17 cellular contexts compared by ENCODE assay signal in genomic region chr18:25786778-25787177, GRCh38.
DNase-seq lines count a peak whose midpoint lies in the region; ATAC-seq and TF ChIP-seq lines count a peak whose summit lies in the region.
"Had no signal": no experiment of that assay in that cellular context is flagged by ENCODE, and none has a peak within 500 bp of the region (broad histone marks: within the 10 kb centered on the region; RNA-seq: fewer than 3 reads in every experiment).

No MANE protein-coding gene starts in this region.

- POLR2A ChIA-PET in MCF 10A (lab: Yijun Ruan, JAX) = no interaction called here

- TF ChIP-seq CTCF in MCF 10A (IDR thresholded peaks at IDR 0.05; ENCODE audit: unreplicated experiment) (no peak), breast epithelium (IDR thresholded peaks at IDR 0.05) (no peak), astrocyte of the cerebellum (IDR thresholded peaks at IDR 0.05; ENCODE audit: low read depth, low read length, missing control alignments) (no peak)

- H3K4me3 Mint-ChIP-seq in MCF 10A (ENCODE audit: unreplicated experiment) = no peak overlapping the region
- H3K4me3 Mint-ChIP-seq in activated naive CD4-positive, alpha-beta T cell treated with anti-CD3 and anti-CD28 coated beads for 36 hours = no peak overlapping the region
- H3K4me3 Mint-ChIP-seq: activated CD4-positive, alpha-beta memory T cell treated with anti-CD3 and anti-CD28 coated beads, Interleukin-2, amount 10 ng/mL, durations not matched to agents 7 days and 5 days; T-helper 2 cell treated with Interferon-gamma antibody and Interleukin-4, amounts not matched to agents 5 μg/mL and 100 μg/mL, for 36 hours had no signal

- peak; percentile 44 for DNase-seq in MCF 10A (ENCODE audit: unreplicated experiment)
- DNase-seq in breast epithelium (ENCODE audit: low spot score in 2 of 2) = no peak
- DNase-seq in astrocyte of the cerebellum (ENCODE audit: low read depth) = peak; percentile 79
- DNase-seq in hepatic stellate cell (ENCODE audit: low spot score) = peak; percentile 14
- no peak for DNase-seq in GM19240 (ENCODE audit: insufficient read length, low spot score)
- DNase-seq in HuH-7 (ENCODE audit: low spot score) = no peak
- no peak for DNase-seq in activated naive CD4-positive, alpha-beta T cell treated with anti-CD3 and anti-CD28 coated beads, Interleukin-2, amount 50 U/mL, for 72 hours (ENCODE audit: low spot score in 2 of 2)
- DNase-seq in activated naive CD4-positive, alpha-beta T cell treated with anti-CD3 and anti-CD28 coated beads for 36 hours = no peak
- DNase-seq: activated CD4-positive, alpha-beta memory T cell treated with anti-CD3 and anti-CD28 coated beads, Interleukin-2, amount 10 ng/mL, durations not matched to agents 7 days and 5 days; cortex of kidney; MV-4-11; NCI-H2227 treated with DMSO at 0.1 percent for 48 hours; small intestine had no signal

- H3K9me3 Mint-ChIP-seq in MCF 10A (ENCODE audit: unreplicated experiment) = no peaks in the 10 kb centered on the region
- peaks cover 4% of the 10 kb centered on the region in 2 donors for H3K9me3 Mint-ChIP-seq in activated naive CD4-positive, alpha-beta T cell treated with anti-CD3 and anti-CD28 coated beads, Interleukin-2, amount 50 U/mL, for 72 hours
- peaks cover 1% of the 10 kb centered on the region for H3K9me3 Mint-ChIP-seq in activated naive CD4-positive, alpha-beta T cell treated with anti-CD3 and anti-CD28 coated beads for 36 hours
- H3K9me3 Mint-ChIP-seq: activated CD4-positive, alpha-beta memory T cell treated with anti-CD3 and anti-CD28 coated beads, Interleukin-2, amount 10 ng/mL, durations not matched to agents 7 days and 5 days; T-helper 2 cell treated with Interferon-gamma antibody and Interleukin-4, amounts not matched to agents 5 μg/mL and 100 μg/mL, for 36 hours had no signal

- H3K4me3 ChIP-seq in breast epithelium (no peak overlapping the region), astrocyte of the cerebellum (ENCODE audit: low read depth, low read length) (no peak overlapping the region)
- H3K4me3 ChIP-seq: gastroesophageal sphincter, tibial nerve had no signal

- no peaks in the 10 kb centered on the region for H3K36me3 Mint-ChIP-seq in MCF 10A (ENCODE audit: insufficient read depth, unreplicated experiment)
- H3K36me3 Mint-ChIP-seq in activated naive CD4-positive, alpha-beta T cell treated with anti-CD3 and anti-CD28 coated beads, Interleukin-2, amount 50 U/mL, for 72 hours = no peaks in the 10 kb centered on the region
- no peaks in the 10 kb centered on the region for H3K36me3 Mint-ChIP-seq in activated naive CD4-positive, alpha-beta T cell treated with anti-CD3 and anti-CD28 coated beads for 36 hours (ENCODE audit: low read depth)

- H3K27me3 Mint-ChIP-seq in MCF 10A (ENCODE audit: insufficient read depth, unreplicated experiment) = no peaks in the 10 kb centered on the region
- H3K27me3 Mint-ChIP-seq in activated naive CD4-positive, alpha-beta T cell treated with anti-CD3 and anti-CD28 coated beads for 36 hours (ENCODE audit: low read depth) = no peaks in the 10 kb centered on the region
- H3K27me3 Mint-ChIP-seq: activated CD4-positive, alpha-beta memory T cell treated with anti-CD3 and anti-CD28 coated beads, Interleukin-2, amount 10 ng/mL, durations not matched to agents 7 days and 5 days had no signal

- H3K4me1 Mint-ChIP-seq in MCF 10A (ENCODE audit: insufficient read depth, unreplicated experiment) = peaks cover 10% of the 10 kb centered on the region
- H3K4me1 Mint-ChIP-seq in activated naive CD4-positive, alpha-beta T cell treated with anti-CD3 and anti-CD28 coated beads for 36 hours (ENCODE audit: low read depth) = no peaks in the 10 kb centered on the region
- H3K4me1 Mint-ChIP-seq: activated CD4-positive, alpha-beta memory T cell treated with anti-CD3 and anti-CD28 coated beads, Interleukin-2, amount 10 ng/mL, durations not matched to agents 7 days and 5 days had no signal

- H3K27ac Mint-ChIP-seq in MCF 10A (ENCODE audit: low read depth, unreplicated experiment) = no peak overlapping the region
- H3K27ac Mint-ChIP-seq in activated naive CD4-positive, alpha-beta T cell treated with anti-CD3 and anti-CD28 coated beads, Interleukin-2, amount 50 U/mL, for 72 hours = no peak overlapping the region
- H3K27ac Mint-ChIP-seq in activated naive CD4-positive, alpha-beta T cell treated with anti-CD3 and anti-CD28 coated beads for 36 hours = no peak overlapping the region
- H3K27ac Mint-ChIP-seq: activated CD4-positive, alpha-beta memory T cell treated with anti-CD3 and anti-CD28 coated beads, Interleukin-2, amount 10 ng/mL, durations not matched to agents 7 days and 5 days; T-helper 2 cell treated with Interferon-gamma antibody and Interleukin-4, amounts not matched to agents 5 μg/mL and 100 μg/mL, for 36 hours had no signal

- no peak for TF ChIP-seq POLR2A in breast epithelium (IDR thresholded peaks at IDR 0.05)

- H3K36me3 ChIP-seq in breast epithelium = no peaks in the 10 kb centered on the region
- H3K36me3 ChIP-seq: gastroesophageal sphincter, tibial nerve had no signal

- H3K9me3 ChIP-seq in breast epithelium = no peaks in the 10 kb centered on the region
- H3K9me3 ChIP-seq: gastroesophageal sphincter, tibial nerve had no signal

- no TSS peak for BruUV-seq in MCF 10A (replicated peaks; lab: Mats Ljungman, UMichigan)

- H3K27me3 ChIP-seq in breast epithelium = no peaks in the 10 kb centered on the region
- H3K27me3 ChIP-seq: gastroesophageal sphincter, tibial nerve had no signal

- in situ Hi-C loops in astrocyte of the cerebellum (cut with HindIII; ENCODE audit: low sequenced_read_pairs) = no loop called here

- H3K4me1 ChIP-seq in breast epithelium = no peaks in the 10 kb centered on the region
- H3K4me1 ChIP-seq: gastroesophageal sphincter, tibial nerve had no signal

- ATAC-seq in activated naive CD4-positive, alpha-beta T cell treated with anti-CD3 and anti-CD28 coated beads, Interleukin-2, amount 50 U/mL, for 72 hours = no peak
- ATAC-seq: gastroesophageal sphincter had no signal

- H3K27ac ChIP-seq in breast epithelium = no peak overlapping the region
- H3K27ac ChIP-seq: 22Rv1, gastroesophageal sphincter, tibial nerve had no signal

- intact Hi-C loops in MCF 10A (cut with micrococcal nuclease) = no loop called here
- intact Hi-C loops in breast epithelium (cut with DNase I; ENCODE audit: low total_unique reads) = no loop called here
- intact Hi-C loops in activated naive CD4-positive, alpha-beta T cell treated with anti-CD3 and anti-CD28 coated beads for 36 hours (cut with micrococcal nuclease) = no loop called here

- CTCF ChIA-PET in MCF 10A (lab: Yijun Ruan, JAX) = no interaction called here
- CTCF ChIA-PET in activated naive CD4-positive, alpha-beta T cell treated with anti-CD3 and anti-CD28 coated beads for 36 hours (lab: Charles Lee) = no interaction called here

Comparison
In these comparisons a context has a peak if more than half of its experiments do, and no peak if none do; other contexts are left out.
1. DNase-seq: peak in MCF 10A (single experiment), astrocyte of the cerebellum (single experiment) and hepatic stellate cell (single experiment); none in breast epithelium (0 of 2), GM19240 (single experiment), HuH-7 (single experiment), activated naive CD4-positive, alpha-beta T cell treated with anti-CD3 and anti-CD28 coated beads, Interleukin-2, amount 50 U/mL, for 72 hours (0 of 2) and activated naive CD4-positive, alpha-beta T cell treated with anti-CD3 and anti-CD28 coated beads for 36 hours (single experiment).